1 cellular context compared by ENCODE assay signal in the genomic region with DNA sequence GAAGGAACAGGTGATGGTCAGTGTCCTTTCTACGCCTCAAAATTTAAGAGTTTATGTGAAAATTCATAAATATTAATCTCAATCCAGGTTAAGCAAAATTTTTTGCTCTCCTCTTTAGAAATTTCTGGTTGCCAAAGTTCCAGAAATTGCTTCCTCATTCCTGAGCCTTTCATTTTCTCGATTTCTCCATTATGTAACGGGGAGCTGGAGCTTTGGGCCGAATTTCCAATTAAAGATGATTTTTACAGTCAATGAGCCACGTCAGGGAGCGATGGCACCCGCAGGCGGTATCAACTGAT.
TF ChIP-seq lines count a peak whose summit lies in the region.

No MANE protein-coding gene starts in this region.

TF ChIP-seq in endothelial cell of umbilical vein, 7 proteins besides CTCF, POLR2A, EP300 and RAD21:
- TF ChIP-seq FOS (IDR thresholded peaks at IDR 0.05; ENCODE audit: borderline replicate concordance, insufficient read depth, low read length) (no peak), JUN (IDR thresholded peaks at IDR 0.05; ENCODE audit: borderline replicate concordance, insufficient read depth, insufficient read length, low read depth) (no peak), GATA2 (IDR thresholded peaks at IDR 0.05; ENCODE audit: insufficient read depth, insufficient read length, low read depth, low read length) (no peak)
- TF ChIP-seq, protein P1, sequence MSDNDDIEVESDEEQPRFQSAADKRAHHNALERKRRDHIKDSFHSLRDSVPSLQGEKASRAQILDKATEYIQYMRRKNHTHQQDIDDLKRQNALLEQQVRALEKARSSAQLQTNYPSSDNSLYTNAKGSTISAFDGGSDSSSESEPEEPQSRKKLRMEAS (IDR thresholded peaks at IDR 0.05; ENCODE audit: insufficient read depth, insufficient read length), result no peak
